13 cellular contexts compared by ENCODE assay signal in genomic region chr9:90927496-90927895, GRCh38.
DNase-seq lines count a peak whose midpoint lies in the region; ATAC-seq and TF ChIP-seq lines count a peak whose summit lies in the region.
"Had no signal": no experiment of that assay in that cellular context is flagged by ENCODE, and none has a peak within 500 bp of the region (broad histone marks: within the 10 kb centered on the region; RNA-seq: fewer than 3 reads in every experiment).

No MANE protein-coding gene starts in this region.

- H3K4me1 Mint-ChIP-seq in activated T-helper 17 cell treated with anti-CD3 and anti-CD28 coated beads, Interleukin-2, amount 50 U/mL, for 72 hours, result no peaks in the 10 kb centered on the region
- peaks cover 2% of the 10 kb centered on the region for H3K4me1 Mint-ChIP-seq in activated CD4-positive, alpha-beta memory T cell treated with anti-CD3 and anti-CD28 coated beads for 36 hours (ENCODE audit: low read depth)
- H3K4me1 Mint-ChIP-seq: CD8-positive, alpha-beta memory T cell had no signal

- no peak overlapping the region for H3K27ac ChIP-seq in mammary epithelial cell (ENCODE audit: insufficient read depth, low read depth, low read length)
- H3K27ac ChIP-seq in breast epithelium, result no peak overlapping the region
- no peak overlapping the region for H3K27ac ChIP-seq in foreskin keratinocyte
- H3K27ac ChIP-seq in substantia nigra (ENCODE audit: low read depth, low read length, poor library complexity, severe bottlenecking), result no peak overlapping the region
- H3K27ac ChIP-seq in upper lobe of left lung, result no peak overlapping the region
- H3K27ac ChIP-seq: 22Rv1 had no signal

- H2AFZ ChIP-seq in mammary epithelial cell (ENCODE audit: low read depth, low read length), result no peak overlapping the region

- in situ Hi-C loops in mammary epithelial cell (cut with MboI; ENCODE audit: low sequenced_read_pairs in 2 of 2), result no loop called here

- H3K36me3 Mint-ChIP-seq in activated T-helper 17 cell treated with anti-CD3 and anti-CD28 coated beads, Interleukin-2, amount 50 U/mL, for 72 hours (ENCODE audit: low read depth), result no peaks in the 10 kb centered on the region
- no peaks in the 10 kb centered on the region for H3K36me3 Mint-ChIP-seq in activated CD4-positive, alpha-beta memory T cell treated with anti-CD3 and anti-CD28 coated beads for 36 hours
- H3K36me3 Mint-ChIP-seq: CD8-positive, alpha-beta memory T cell had no signal

- H4K20me1 ChIP-seq in mammary epithelial cell (ENCODE audit: insufficient read depth, low read length), result no peaks in the 10 kb centered on the region

- peak; percentile 34 for ATAC-seq in activated T-helper 17 cell treated with anti-CD3 and anti-CD28 coated beads, Interleukin-2, amount 50 U/mL, for 72 hours (replicated peaks)
- peak; percentile 76 for ATAC-seq in foreskin keratinocyte
- ATAC-seq in GM18520 (IDR thresholded peaks at IDR 0.05; ENCODE audit: unreplicated experiment), result no peak
- no peak for ATAC-seq in upper lobe of left lung (ENCODE audit: low FRiP score in 2 of 2)
- ATAC-seq: GM12878 had no signal

- CTCF ChIA-PET in mammary epithelial cell (lab: Charles Lee; ENCODE audit: low non-redundant PET), result no interaction called here
- CTCF ChIA-PET in activated CD4-positive, alpha-beta memory T cell treated with anti-CD3 and anti-CD28 coated beads for 36 hours (lab: Charles Lee), result interaction anchor here (0.6 to 3.0 kb wide), 2 partner anchors 12 to 510 kb away, joined by 4 to 12 read pairs; no protein-coding TSS in a partner anchor

- no peak overlapping the region for H3K4me2 ChIP-seq in mammary epithelial cell (ENCODE audit: insufficient read depth, low read depth, low read length)

- TF ChIP-seq EP300 in upper lobe of left lung (IDR thresholded peaks at IDR 0.05), result no peak

- dilution Hi-C loops in mammary epithelial cell (cut with HindIII; ENCODE audit: low sequenced_read_pairs), result no loop called here

- WGBS in mammary epithelial cell (ENCODE audit: low coverage, missing lambda C conversion rate), result 65% methylated on average over 6 of the region's 6 CpGs
- WGBS in upper lobe of left lung, 2 donors, result 91% methylated on average over 6 of the region's 6 CpGs

- DNase-seq in mammary epithelial cell (peak; percentile 87), breast epithelium (ENCODE audit: low spot score in 2 of 2) (no peak), foreskin keratinocyte (peak in 1 of 2 donors; percentile 65), substantia nigra (lab: John Stamatoyannopoulos, UW) (no peak), upper lobe of left lung (no peak)
- DNase-seq in activated CD4-positive, alpha-beta memory T cell treated with anti-CD3 and anti-CD28 coated beads for 36 hours, result no peak
- DNase-seq: CD8-positive, alpha-beta memory T cell; DMS53 had no signal

- TF ChIP-seq CTCF in mammary epithelial cell (conservative IDR thresholded peaks at IDR 0.05 in 1 of 2, IDR thresholded peaks at IDR 0.05 in 1 of 2; ENCODE audit: extremely low read depth in 1 of 2, insufficient read depth in 1 of 2, low read depth in 1 of 2, low read length in 2 of 2) (no peak), breast epithelium (IDR thresholded peaks at IDR 0.05) (no peak), foreskin keratinocyte (conservative IDR thresholded peaks at IDR 0.05) (no peak), upper lobe of left lung (IDR thresholded peaks at IDR 0.05) (no peak)

- no peaks in the 10 kb centered on the region for H3K27me3 ChIP-seq in mammary epithelial cell (ENCODE audit: insufficient read depth, low read length)
- H3K27me3 ChIP-seq in breast epithelium, result no peaks in the 10 kb centered on the region
- H3K27me3 ChIP-seq in foreskin keratinocyte, result no peaks in the 10 kb centered on the region
- H3K27me3 ChIP-seq in upper lobe of left lung, result no peaks in the 10 kb centered on the region

- H3K4me3 ChIP-seq in mammary epithelial cell (replicated peaks in 1 of 3; ENCODE audit: insufficient read depth in 1 of 3, low read depth in 2 of 3, low read length in 3 of 3), result no peak overlapping the region
- no peak overlapping the region for H3K4me3 ChIP-seq in breast epithelium
- no peak overlapping the region for H3K4me3 ChIP-seq in upper lobe of left lung
- H3K4me3 ChIP-seq: GM12878, HAP-1 had no signal

- H3K9ac ChIP-seq in mammary epithelial cell (ENCODE audit: insufficient read depth, low read length), result no peak overlapping the region

- H3K9me3 ChIP-seq in mammary epithelial cell (replicated peaks; ENCODE audit: insufficient read depth, low read length) (no peaks in the 10 kb centered on the region), breast epithelium (no peaks in the 10 kb centered on the region), upper lobe of left lung (no peaks in the 10 kb centered on the region)
- H3K9me3 ChIP-seq: HAP-1 had no signal

- H3K9me3 Mint-ChIP-seq in activated T-helper 17 cell treated with anti-CD3 and anti-CD28 coated beads, Interleukin-2, amount 50 U/mL, for 72 hours, result no peaks in the 10 kb centered on the region
- no peaks in the 10 kb centered on the region for H3K9me3 Mint-ChIP-seq in activated CD4-positive, alpha-beta memory T cell treated with anti-CD3 and anti-CD28 coated beads for 36 hours
- H3K9me3 Mint-ChIP-seq: CD8-positive, alpha-beta memory T cell had no signal

- peaks cover 27% of the 10 kb centered on the region for H3K4me1 ChIP-seq in mammary epithelial cell (ENCODE audit: insufficient read depth, low read length)
- peaks cover 6 to 7% of the 10 kb centered on the region in 2 donors for H3K4me1 ChIP-seq in breast epithelium
- H3K4me1 ChIP-seq in foreskin keratinocyte, result peaks cover 21% of the 10 kb centered on the region
- H3K4me1 ChIP-seq in upper lobe of left lung, result peaks cover 0 to 6% (median 0%) of the 10 kb centered on the region in 4 donors

- no peaks in the 10 kb centered on the region for H3K79me2 ChIP-seq in mammary epithelial cell (ENCODE audit: insufficient read depth, low read length)

- POLR2A ChIA-PET in activated CD4-positive, alpha-beta memory T cell treated with anti-CD3 and anti-CD28 coated beads for 36 hours (lab: Charles Lee), result no interaction called here

- TF ChIP-seq POLR2A in breast epithelium (IDR thresholded peaks at IDR 0.05) (no peak), upper lobe of left lung (IDR thresholded peaks at IDR 0.05) (no peak)

- no peak overlapping the region for H3K4me3 Mint-ChIP-seq in activated T-helper 17 cell treated with anti-CD3 and anti-CD28 coated beads, Interleukin-2, amount 50 U/mL, for 72 hours
- no peak overlapping the region for H3K4me3 Mint-ChIP-seq in activated CD4-positive, alpha-beta memory T cell treated with anti-CD3 and anti-CD28 coated beads for 36 hours
- H3K4me3 Mint-ChIP-seq: CD8-positive, alpha-beta memory T cell had no signal

- H3K36me3 ChIP-seq in mammary epithelial cell (ENCODE audit: insufficient read depth, low read length), result no peaks in the 10 kb centered on the region
- H3K36me3 ChIP-seq in breast epithelium, result no peaks in the 10 kb centered on the region
- H3K36me3 ChIP-seq in upper lobe of left lung, result no peaks in the 10 kb centered on the region
- H3K36me3 ChIP-seq: HAP-1 had no signal

- intact Hi-C loops in mammary epithelial cell (cut with micrococcal nuclease) (no loop called here), breast epithelium (cut with DNase I; ENCODE audit: low total_unique reads) (no loop called here)
- intact Hi-C loops in activated CD4-positive, alpha-beta memory T cell treated with anti-CD3 and anti-CD28 coated beads for 36 hours (cut with micrococcal nuclease), result no loop called here

- peaks cover 6% of the 10 kb centered on the region for H3K27me3 Mint-ChIP-seq in activated T-helper 17 cell treated with anti-CD3 and anti-CD28 coated beads, Interleukin-2, amount 50 U/mL, for 72 hours
- peaks cover 25% of the 10 kb centered on the region for H3K27me3 Mint-ChIP-seq in activated CD4-positive, alpha-beta memory T cell treated with anti-CD3 and anti-CD28 coated beads for 36 hours

- no TSS peak for BruUV-seq in mammary epithelial cell (replicated peaks; lab: Mats Ljungman, UMichigan)

- no peak overlapping the region for H3K27ac Mint-ChIP-seq in activated T-helper 17 cell treated with anti-CD3 and anti-CD28 coated beads, Interleukin-2, amount 50 U/mL, for 72 hours
- H3K27ac Mint-ChIP-seq in activated CD4-positive, alpha-beta memory T cell treated with anti-CD3 and anti-CD28 coated beads for 36 hours, result no peak overlapping the region
- H3K27ac Mint-ChIP-seq: CD8-positive, alpha-beta memory T cell had no signal

Comparison
In these comparisons a context has a peak if more than half of its experiments do, and no peak if none do; other contexts are left out.
1. ATAC-seq: peak in activated T-helper 17 cell treated with anti-CD3 and anti-CD28 coated beads, Interleukin-2, amount 50 U/mL, for 72 hours (single experiment) and foreskin keratinocyte (single experiment); none in GM18520 (single experiment) and upper lobe of left lung (0 of 2).